Comparison of ENCODE assay signal across 8 cellular contexts in genomic region chr4:7044415-7044930, GRCh38. TPM values are rescaled to one million over a fixed set of nuclear protein-coding genes. Genes with fewer than 3 reads are reported as not detected.
A peak's percentile ranks its signal among the peaks of the same experiment; 100 is the strongest.
DNase-seq lines count a peak whose midpoint lies in the region; ATAC-seq and TF ChIP-seq lines count a peak whose summit lies in the region.

No MANE protein-coding gene starts in this region.

- H3K4me1 ChIP-seq in adrenal gland (replicated peaks in 1 of 2) (peaks cover 33 to 47% of the 10 kb centered on the region in 2 donors), thoracic aorta (ENCODE audit: control insufficient read depth in 1 of 2, low read depth in 2 of 2) (peaks cover 17 to 40% of the 10 kb centered on the region in 2 donors)

- H3K9me3 ChIP-seq in adrenal gland (replicated peaks in 1 of 3) = no peaks in the 10 kb centered on the region
- H3K9me3 ChIP-seq in thoracic aorta = no peaks in the 10 kb centered on the region

- H3K27ac ChIP-seq in adrenal gland = peak overlapping the region; percentile 64 to 99 (median 94)
- peak overlapping the region in 1 of 2 donors; percentile 82 for H3K27ac ChIP-seq in thoracic aorta

- peaks cover 12% of the 10 kb centered on the region for H3K36me3 Mint-ChIP-seq in T-helper 1 cell treated with Interleukin-12 subunit alpha and Interleukin-12 subunit beta and Interleukin-4 antibody, amounts not matched to agents 30 μg/mL and 1 μg/mL, for 36 hours (ENCODE audit: low read depth)

- 13 to 29% (median 23%) methylated on average over 11 to 12 of the region's 12 CpGs for WGBS in adrenal gland, 4 donors

- DNase-seq in T-helper 1 cell = no peak
- DNase-seq in adrenal gland = peak in 5 of 7 donors; percentile 63 to 73 (median 65)
- DNase-seq in left lobe of liver (ENCODE audit: low spot score) = no peak
- no peak for DNase-seq in thoracic aorta (ENCODE audit: low spot score)
- no peak for DNase-seq in NCI-H446 treated with DMSO at 0.1 percent for 48 hours (lab: John Stamatoyannopoulos, UW)
- no peak for DNase-seq in OCI-M2 (lab: John Stamatoyannopoulos, UW; ENCODE audit: unreplicated experiment)
- DNase-seq in NCI-H1436 (lab: John Stamatoyannopoulos, UW) = no peak

- H3K27ac Mint-ChIP-seq in T-helper 1 cell treated with Interleukin-12 subunit alpha and Interleukin-12 subunit beta and Interleukin-4 antibody, amounts not matched to agents 30 μg/mL and 1 μg/mL, for 36 hours = peak overlapping the region; percentile 72

- peak in 1 of 2 donors; percentile 50 for TF ChIP-seq POLR2A in adrenal gland (IDR thresholded peaks at IDR 0.05)

- H3K27me3 ChIP-seq in adrenal gland = no peaks in the 10 kb centered on the region
- H3K27me3 ChIP-seq in thoracic aorta (replicated peaks; ENCODE audit: insufficient read depth) = no peaks in the 10 kb centered on the region

- intact Hi-C loops in adrenal gland (cut with DNase I) = no loop called here

- no peaks in the 10 kb centered on the region for H3K27me3 Mint-ChIP-seq in T-helper 1 cell treated with Interleukin-12 subunit alpha and Interleukin-12 subunit beta and Interleukin-4 antibody, amounts not matched to agents 30 μg/mL and 1 μg/mL, for 36 hours (ENCODE audit: low read depth)

- TF ChIP-seq CTCF in adrenal gland (IDR thresholded peaks at IDR 0.05) (no peak), thoracic aorta (IDR thresholded peaks at IDR 0.05) (no peak)

- H3K9me3 Mint-ChIP-seq in T-helper 1 cell treated with Interleukin-12 subunit alpha and Interleukin-12 subunit beta and Interleukin-4 antibody, amounts not matched to agents 30 μg/mL and 1 μg/mL, for 36 hours = no peaks in the 10 kb centered on the region

- no peaks in the 10 kb centered on the region for H3K36me3 ChIP-seq in adrenal gland (replicated peaks in 1 of 2)
- H3K36me3 ChIP-seq in thoracic aorta = no peaks in the 10 kb centered on the region

- peaks cover 42% of the 10 kb centered on the region for H3K4me1 Mint-ChIP-seq in T-helper 1 cell treated with Interleukin-12 subunit alpha and Interleukin-12 subunit beta and Interleukin-4 antibody, amounts not matched to agents 30 μg/mL and 1 μg/mL, for 36 hours (ENCODE audit: low read depth)

- H3K4me3 ChIP-seq in adrenal gland = peak overlapping the region; percentile 73 to 99 (median 94)
- peak overlapping the region; percentile 93 for H3K4me3 ChIP-seq in thoracic aorta

- peak overlapping the region; percentile 90 for H3K4me3 Mint-ChIP-seq in T-helper 1 cell treated with Interleukin-12 subunit alpha and Interleukin-12 subunit beta and Interleukin-4 antibody, amounts not matched to agents 30 μg/mL and 1 μg/mL, for 36 hours

- peak; percentile 26 for ATAC-seq in left lobe of liver
- ATAC-seq in thoracic aorta (ENCODE audit: insufficient number of reproducible peaks, low FRiP score, low read depth) = no peak

RNA-seq across cellular contexts. Expression of gene TADA2B, which starts 1.3 kb away (rescaled TPM):
- total RNA-seq in adrenal gland (10 to 100 TPM; 28.9 to 60.8 (median 33.2) TPM), left lobe of liver (18.6 TPM), thoracic aorta (10 to 100 TPM; 21.5 to 24.2 TPM)
- 10 to 100 TPM; 13.3 to 26.6 (median 14.9) TPM for polyA plus RNA-seq in adrenal gland

RNA-seq across cellular contexts. Expression of gene GRPEL1, which starts 23.4 kb away (rescaled TPM):
- total RNA-seq in adrenal gland (100 to 1,000 TPM in 2 of 8 donors, 10 to 100 TPM in 6; 43.7 to 249 (median 74.8) TPM), left lobe of liver (37.3 TPM), thoracic aorta (10 to 100 TPM; 26.7 to 40.1 TPM)
- 100 to 1,000 TPM in 1 of 3 donors, 10 to 100 TPM in 2; 35.8 to 439 (median 77.0) TPM for polyA plus RNA-seq in adrenal gland

Comparison
In these comparisons a context has a peak if more than half of its experiments do, and no peak if none do; other contexts are left out.
1. DNase-seq: peak in adrenal gland (5 of 7); none in T-helper 1 cell (0 of 5), left lobe of liver (single experiment), thoracic aorta (single experiment), NCI-H446 treated with DMSO at 0.1 percent for 48 hours (single experiment), OCI-M2 (single experiment) and NCI-H1436 (single experiment).